Comparison of ENCODE assay signal across 8 cellular contexts in the genomic region with DNA sequence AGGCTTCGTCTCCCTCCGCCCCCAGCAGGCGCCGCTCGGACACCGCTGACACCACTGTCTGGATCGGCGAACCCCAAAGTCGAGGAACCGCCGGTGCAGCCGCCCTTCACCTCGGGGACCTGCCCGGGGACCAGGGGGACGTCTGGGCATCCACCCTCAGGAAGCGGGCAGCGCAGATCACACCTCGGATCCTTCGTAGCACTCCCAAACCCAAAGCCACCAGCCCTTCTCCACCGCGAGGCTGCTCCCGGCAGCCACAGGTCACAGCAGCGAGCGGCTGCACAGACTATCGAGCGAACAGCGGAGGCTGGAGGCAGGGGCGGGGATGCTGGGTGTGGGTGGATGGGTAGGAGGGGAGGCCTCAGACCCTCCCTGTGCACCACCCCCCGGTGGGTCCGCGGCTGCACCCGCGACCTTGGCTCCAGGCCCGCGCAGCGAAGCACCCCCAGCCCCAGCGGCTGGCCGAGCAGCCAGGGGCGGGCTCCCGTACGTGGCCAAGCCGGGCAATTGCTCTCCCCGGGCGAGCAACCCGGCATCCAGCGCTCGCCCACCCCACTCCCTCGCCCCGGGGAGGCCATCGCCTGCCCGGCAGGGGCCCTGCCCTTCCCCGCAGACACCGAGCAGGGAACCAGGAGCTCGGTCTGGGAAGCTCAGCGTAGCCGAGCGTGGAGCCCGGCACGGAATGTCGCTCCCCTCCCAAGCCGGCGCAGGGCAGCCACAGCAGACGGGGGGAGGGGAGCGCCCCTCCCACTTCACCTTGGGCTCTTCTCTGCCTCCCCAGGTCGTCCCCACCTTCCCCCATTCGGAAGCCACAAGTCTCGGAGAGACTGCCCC. TPM values are rescaled to one million over a fixed set of nuclear protein-coding genes. Genes with fewer than 3 reads are reported as not detected.
DNase-seq lines count a peak whose midpoint lies in the region; ATAC-seq and TF ChIP-seq lines count a peak whose summit lies in the region.

No MANE protein-coding gene starts in this region.

- H3K4me3 ChIP-seq in heart left ventricle: peak overlapping the region; percentile 37 to 68 (median 56)

- peak overlapping the region; percentile 79 for H3K4me3 Mint-ChIP-seq in activated T-cell treated with anti-CD3 and anti-CD28 coated beads, Interleukin-2, amount 50 U/mL, for 4 hours
- peak overlapping the region; percentile 76 for H3K4me3 Mint-ChIP-seq in progenitor cell of endocrine pancreas (ENCODE audit: low read depth)

- ATAC-seq in activated T-cell treated with anti-CD3 and anti-CD28 coated beads, Interleukin-2, amount 50 U/mL, for 4 hours: peak; percentile 35
- peak in 3 of 4 donors; percentile 52 to 58 (median 54) for ATAC-seq in heart left ventricle
- no peak for ATAC-seq in GM19455 (IDR thresholded peaks at IDR 0.05; ENCODE audit: unreplicated experiment)
- ATAC-seq in HG03159 (IDR thresholded peaks at IDR 0.05; ENCODE audit: unreplicated experiment): no peak

- H3K27ac Mint-ChIP-seq in progenitor cell of endocrine pancreas: no peak overlapping the region

- peaks cover 0 to 62% (median 13%) of the 10 kb centered on the region in 9 donors for H3K27me3 ChIP-seq in heart left ventricle

- no peaks in the 10 kb centered on the region for H3K9me3 Mint-ChIP-seq in activated T-cell treated with anti-CD3 and anti-CD28 coated beads, Interleukin-2, amount 50 U/mL, for 4 hours
- H3K9me3 Mint-ChIP-seq in progenitor cell of endocrine pancreas (ENCODE audit: low read depth): no peaks in the 10 kb centered on the region

- H3K4me1 Mint-ChIP-seq in activated T-cell treated with anti-CD3 and anti-CD28 coated beads, Interleukin-2, amount 50 U/mL, for 4 hours (ENCODE audit: low read depth): peaks cover 20% of the 10 kb centered on the region
- H3K4me1 Mint-ChIP-seq in progenitor cell of endocrine pancreas (ENCODE audit: low read depth): peaks cover 21% of the 10 kb centered on the region

- peaks cover 30% of the 10 kb centered on the region for H3K27me3 Mint-ChIP-seq in activated T-cell treated with anti-CD3 and anti-CD28 coated beads, Interleukin-2, amount 50 U/mL, for 4 hours (ENCODE audit: low read depth)
- H3K27me3 Mint-ChIP-seq in progenitor cell of endocrine pancreas: peaks cover 51% of the 10 kb centered on the region

- no peaks in the 10 kb centered on the region for H3K36me3 ChIP-seq in heart left ventricle

- no peak for TF ChIP-seq POLR2A in heart left ventricle (IDR thresholded peaks at IDR 0.05)

- intact Hi-C loops in heart left ventricle (cut with DNase I): loop anchor here in 7 of 10 donors (10.0 kb wide), 6 partner anchors 62 to 532 kb away; no protein-coding TSS in a partner anchor

- DNase-seq in Caki2 (ENCODE audit: low read depth) (peak; percentile 31), NCI-H1694 (lab: John Stamatoyannopoulos, UW) (peak; percentile 15), heart left ventricle (peak in 2 of 5 donors; percentile 41 to 56), progenitor cell of endocrine pancreas (ENCODE audit: low spot score, unreplicated experiment) (peak; percentile 37), superior temporal gyrus (ENCODE audit: extremely low spot score) (no peak)
- DNase-seq in activated T-cell treated with anti-CD3 and anti-CD28 coated beads, Interleukin-2, amount 50 U/mL, for 4 hours: no peak

- H3K4me1 ChIP-seq in heart left ventricle: peaks cover 0 to 30% (median 15%) of the 10 kb centered on the region in 12 donors

- no peaks in the 10 kb centered on the region for H3K9me3 ChIP-seq in heart left ventricle

- WGBS in heart left ventricle, 4 donors: 1 to 4% (median 2%) methylated on average over 27 to 67 of the region's 67 CpGs

- H3K27ac ChIP-seq in heart left ventricle: peak overlapping the region in 1 of 12 donors; percentile 5

- peak in 7 of 12 donors; percentile 14 to 49 (median 21) for TF ChIP-seq CTCF in heart left ventricle (IDR thresholded peaks at IDR 0.05)
- TF ChIP-seq CTCF in progenitor cell of endocrine pancreas (IDR thresholded peaks at IDR 0.05; ENCODE audit: unreplicated experiment): peak; percentile 31

- in situ Hi-C loops in Caki2 (cut with HindIII; ENCODE audit: low pct_unique_long_range_greater_than_20kb, low sequenced_read_pairs): no loop called here

- H3K36me3 Mint-ChIP-seq in activated T-cell treated with anti-CD3 and anti-CD28 coated beads, Interleukin-2, amount 50 U/mL, for 4 hours (ENCODE audit: insufficient read depth): no peaks in the 10 kb centered on the region
- no peaks in the 10 kb centered on the region for H3K36me3 Mint-ChIP-seq in progenitor cell of endocrine pancreas (ENCODE audit: insufficient read depth)

RNA-seq across cellular contexts. Expression of a gene that starts 1.0 kb away (rescaled TPM):
- total RNA-seq in Caki2 (2014; rRNA removed; shearing (Covaris generic); ENCODE audit: low replicate concordance): 0.06 and 0.14 TPM in 2 replicates
- under 1 TPM; 0.08 to 0.20 (median 0.08) TPM for total RNA-seq in activated T-cell treated with anti-CD3 and anti-CD28 coated beads, Interleukin-2, amount 50 U/mL, for 4 hours
- 1 to 10 TPM; 1.5 to 4.0 (median 2.6) TPM for total RNA-seq in heart left ventricle
- polyA plus RNA-seq in heart left ventricle: 1 to 10 TPM in 1 of 2 donors, under 1 TPM in 1; 0.84 to 2.6 TPM
- 6.7 and 7.1 TPM in 2 replicates for total RNA-seq in progenitor cell of endocrine pancreas

Comparison
In these comparisons a context has a peak if more than half of its experiments do, and no peak if none do; other contexts are left out.
1. DNase-seq: peak in Caki2 (single experiment), NCI-H1694 (single experiment) and progenitor cell of endocrine pancreas (single experiment); none in activated T-cell treated with anti-CD3 and anti-CD28 coated beads, Interleukin-2, amount 50 U/mL, for 4 hours (single experiment) and superior temporal gyrus (single experiment).
2. ATAC-seq: peak in activated T-cell treated with anti-CD3 and anti-CD28 coated beads, Interleukin-2, amount 50 U/mL, for 4 hours (2 of 2) and heart left ventricle (3 of 4); none in GM19455 (single experiment) and HG03159 (single experiment).